Comparison of ENCODE assay signal across 19 cellular contexts in genomic region chr3:58000306-58000705, GRCh38. TPM values are rescaled to one million over a fixed set of nuclear protein-coding genes. Genes with fewer than 3 reads are reported as not detected.
A peak's percentile ranks its signal among the peaks of the same experiment; 100 is the strongest.
DNase-seq lines count a peak whose midpoint lies in the region; TF ChIP-seq lines count a peak whose summit lies in the region.
"Had no signal": no experiment of that assay in that cellular context is flagged by ENCODE, and none has a peak within 500 bp of the region (broad histone marks: within the 10 kb centered on the region; RNA-seq: fewer than 3 reads in every experiment).

No MANE protein-coding gene starts in this region.

- CTCF ChIA-PET in Calu3 (lab: Charles Lee) (no interaction called here), RWPE1 (lab: Yijun Ruan, JAX) (no interaction called here)

- H3K4me3 Mint-ChIP-seq in Calu3 (ENCODE audit: low read depth, unreplicated experiment) (no peak overlapping the region), progenitor cell of endocrine pancreas (ENCODE audit: low read depth) (no peak overlapping the region)
- H3K4me3 Mint-ChIP-seq: CD8-positive, alpha-beta T cell had no signal

- H3K27ac Mint-ChIP-seq in Calu3 (ENCODE audit: unreplicated experiment) (peak overlapping the region; percentile 22), progenitor cell of endocrine pancreas (peak overlapping the region; percentile 86)
- H3K27ac Mint-ChIP-seq: CD8-positive, alpha-beta T cell had no signal

- H3K36me3 Mint-ChIP-seq in Calu3 (ENCODE audit: insufficient read depth, unreplicated experiment): no peaks in the 10 kb centered on the region
- H3K36me3 Mint-ChIP-seq in progenitor cell of endocrine pancreas (ENCODE audit: insufficient read depth): no peaks in the 10 kb centered on the region
- H3K36me3 Mint-ChIP-seq: CD8-positive, alpha-beta T cell had no signal

- peaks cover 30% of the 10 kb centered on the region for H3K4me1 Mint-ChIP-seq in Calu3 (ENCODE audit: low read depth, unreplicated experiment)
- H3K4me1 Mint-ChIP-seq in progenitor cell of endocrine pancreas (ENCODE audit: low read depth): peaks cover 20% of the 10 kb centered on the region

- intact Hi-C loops in Calu3 (cut with micrococcal nuclease; ENCODE audit: unreplicated experiment): no loop called here

- H3K27me3 Mint-ChIP-seq in Calu3 (ENCODE audit: unreplicated experiment): no peaks in the 10 kb centered on the region
- no peaks in the 10 kb centered on the region for H3K27me3 Mint-ChIP-seq in progenitor cell of endocrine pancreas

- POLR2A ChIA-PET in RWPE1 (lab: Yijun Ruan, JAX; ENCODE audit: low non-redundant PET): no interaction called here

- BruUV-seq in Calu3 (replicated peaks; lab: Mats Ljungman, UMichigan): TSS peak; percentile 26

- H3K9me3 Mint-ChIP-seq in Calu3 (ENCODE audit: low read depth, unreplicated experiment) (no peaks in the 10 kb centered on the region), progenitor cell of endocrine pancreas (ENCODE audit: low read depth) (no peaks in the 10 kb centered on the region)
- H3K9me3 Mint-ChIP-seq: CD8-positive, alpha-beta T cell had no signal

- no peak for TF ChIP-seq CTCF in Calu3 (IDR thresholded peaks at IDR 0.05; ENCODE audit: unreplicated experiment)
- no peak for TF ChIP-seq CTCF in RWPE1 (conservative IDR thresholded peaks at IDR 0.05; ENCODE audit: low read depth)
- TF ChIP-seq CTCF in progenitor cell of endocrine pancreas (IDR thresholded peaks at IDR 0.05; ENCODE audit: unreplicated experiment): no peak

- peak overlapping the region; percentile 93 for H3K27ac ChIP-seq in RWPE1
- H3K27ac ChIP-seq in epithelial cell of prostate: peak overlapping the region; percentile 99

- DNase-seq in Calu3 (no peak), RWPE1 (ENCODE audit: low spot score) (no peak), epithelial cell of prostate (ENCODE audit: low read depth, low spot score) (no peak), progenitor cell of endocrine pancreas (ENCODE audit: low spot score, unreplicated experiment) (no peak), NCI-H146 treated with DMSO at 0.1 percent for 48 hours (lab: John Stamatoyannopoulos, UW; ENCODE audit: unreplicated experiment) (no peak), GF-D8 (lab: John Stamatoyannopoulos, UW) (no peak), T-helper 1 cell (no peak)
- DNase-seq in activated CD4-positive, alpha-beta T cell treated with anti-CD3 and anti-CD28 coated beads, Interleukin-2, amount 50 U/mL, for 48 hours: no peak
- DNase-seq: BE2C; CD8-positive, alpha-beta T cell; DMS 273 treated with DMSO at 0.1 percent for 48 hours; HCEC 1CT; KBM-7; NCI-H1092; NCI-H1694; NCI-H345; NCI-H526 treated with DMSO at 0.1 percent for 48 hours; NK-92 treated with Interleukin-12 subunit alpha and Interleukin-12 subunit beta, amount 100 ng/mL, for 24 hours; OCI-M1 had no signal

RNA-seq across cellular contexts. Expression of gene FLNB, which starts 7.9 kb away (rescaled TPM):
- total RNA-seq in Calu3 (2022) (136 and 147 TPM in 2 replicates), progenitor cell of endocrine pancreas (103 and 112 TPM in 2 replicates)
